In genomic region chr1:38941527-38942019, GRCh38 we compare ENCODE assay signal across 9 cellular contexts. TPM values are rescaled to one million over a fixed set of nuclear protein-coding genes. Genes with fewer than 3 reads are reported as not detected.
A peak's percentile ranks its signal among the peaks of the same experiment; 100 is the strongest.
DNase-seq lines count a peak whose midpoint lies in the region; ATAC-seq, FAIRE-seq and TF ChIP-seq lines count a peak whose summit lies in the region.
"Had no signal": no experiment of that assay in that cellular context is flagged by ENCODE, and none has a peak within 500 bp of the region (broad histone marks: within the 10 kb centered on the region; RNA-seq: fewer than 3 reads in every experiment).

RHBDL2 (minus strand) TSS chr1:38941830; CDS start chr1:38919212, 22,618 bp downstream.

- FAIRE-seq in A549 (lab: Jason Lieb, UNC) = no peak

- TF ChIP-seq RAD21 in A549 (conservative IDR thresholded peaks at IDR 0.05 in 1 of 2, IDR thresholded peaks at IDR 0.05 in 1 of 2) = no peak

- 0 out of 2 replicates have a peak, but pooled peaks cover 4% of the 10 kb centered on the region for H3K79me2 ChIP-seq in PC-3 (ENCODE audit: low read length)

- H3F3A ChIP-seq in PC-3 (ENCODE audit: low read length, unreplicated experiment) = no peaks in the 10 kb centered on the region

- H3K4me1 ChIP-seq in A549 (peaks cover 3% of the 10 kb centered on the region; the same call in 1 of the 3 replicates), PC-3 (ENCODE audit: insufficient read depth, low read length) (peaks cover 4% of the 10 kb centered on the region; the same call in 1 of the 2 replicates), esophagus squamous epithelium (peaks cover 4 to 24% (median 6%) of the 10 kb centered on the region in 3 donors), mucosa of stomach (ENCODE audit: control insufficient read depth, insufficient read depth, low read length) (peaks cover 11% of the 10 kb centered on the region)

- H3K4me2 ChIP-seq in A549 (peak within 1 kb of the TSS; percentile 97), PC-3 (ENCODE audit: low read length) (peak within 1 kb of the TSS; percentile 89)

- POLR2A ChIA-PET in A549 (lab: Yijun Ruan, JAX) (no interaction called here), PC-3 (lab: Charles Lee; ENCODE audit: unreplicated experiment) (interaction anchor here (0.6 kb wide), 1 partner anchor 48 kb away, joined by 3 read pairs; no protein-coding TSS in a partner anchor)

- no peaks in the 10 kb centered on the region for H4K20me1 ChIP-seq in PC-3 (ENCODE audit: low read length)

- no peaks in the 10 kb centered on the region for H3K9me2 ChIP-seq in PC-3 (replicated peaks; ENCODE audit: low read length)

- CTCF ChIA-PET in A549 (lab: Yijun Ruan, JAX) (no interaction called here), PC-3 (lab: Charles Lee) (no interaction called here)

- WGBS in A549 (ENCODE audit: missing lambda C conversion rate) = 9% methylated on average over 6 of the region's 14 CpGs
- 24 to 25% methylated on average over 8 to 14 of the region's 14 CpGs for WGBS in esophagus squamous epithelium, 2 donors

- H3K9ac ChIP-seq in PC-3 (ENCODE audit: low read length) (peak within 1 kb of the TSS; percentile 51), mucosa of stomach (ENCODE audit: low read length) (peak within 1 kb of the TSS; percentile 74)

- intact Hi-C loops in PC-3 (cut with micrococcal nuclease) (no loop called here), esophagus squamous epithelium (cut with DNase I) (no loop called here)

- no TSS peak for BruUV-seq in PC-3 (replicated peaks; lab: Mats Ljungman, UMichigan)

- TF ChIP-seq POLR2A in A549 (IDR thresholded peaks at IDR 0.05; ENCODE audit: low read length) (no peak; the same call in none of the 2 replicates), esophagus squamous epithelium (IDR thresholded peaks at IDR 0.05) (no peak)

- peak; percentile 21 to 35 for DNase-seq in A549 (ENCODE audit: low read depth in 1 of 2, low spot score in 1 of 2)
- peak; percentile 85 for DNase-seq in PC-3
- DNase-seq in esophagus squamous epithelium (lab: John Stamatoyannopoulos, UW) = no peak
- DNase-seq in T-helper 2 cell = no peak
- no peak for DNase-seq in NCI-H526 treated with DMSO at 0.1 percent for 48 hours (lab: John Stamatoyannopoulos, UW)
- DNase-seq in NCI-H146 treated with DMSO at 0.1 percent for 48 hours (lab: John Stamatoyannopoulos, UW; ENCODE audit: unreplicated experiment) = no peak
- DNase-seq: CD8-positive, alpha-beta memory T cell had no signal

- no peak for TF ChIP-seq CTCF in A549 (IDR thresholded peaks at IDR 0.05)
- no peak for TF ChIP-seq CTCF in PC-3 (conservative IDR thresholded peaks at IDR 0.05; ENCODE audit: low read depth, low read length)
- TF ChIP-seq CTCF in esophagus squamous epithelium (IDR thresholded peaks at IDR 0.05) = no peak

- TF ChIP-seq EP300 in A549 (IDR thresholded peaks at IDR 0.05) = no peak

- peak within 1 kb of the TSS; percentile 90 for H2AFZ ChIP-seq in PC-3 (ENCODE audit: low read length)

- H3K27me3 ChIP-seq in PC-3 (ENCODE audit: low read length) = no peaks in the 10 kb centered on the region
- H3K27me3 ChIP-seq in esophagus squamous epithelium = no peaks in the 10 kb centered on the region
- no peaks in the 10 kb centered on the region for H3K27me3 ChIP-seq in mucosa of stomach (ENCODE audit: control insufficient read depth, insufficient read depth, low read length)

- H3K9me3 ChIP-seq in A549 = no peaks in the 10 kb centered on the region
- no peaks in the 10 kb centered on the region for H3K9me3 ChIP-seq in PC-3 (ENCODE audit: low read length)
- no peaks in the 10 kb centered on the region for H3K9me3 ChIP-seq in esophagus squamous epithelium
- no peaks in the 10 kb centered on the region for H3K9me3 ChIP-seq in mucosa of stomach (ENCODE audit: control insufficient read depth, low read length)

- H3K4me3 ChIP-seq in A549 = peak within 1 kb of the TSS; percentile 61
- H3K4me3 ChIP-seq in PC-3 (ENCODE audit: low read length) = peak within 1 kb of the TSS; percentile 81
- peak within 1 kb of the TSS; percentile 53 to 75 (median 60) for H3K4me3 ChIP-seq in esophagus squamous epithelium
- H3K4me3 ChIP-seq in mucosa of stomach (ENCODE audit: low read length) = peak within 1 kb of the TSS; percentile 58

- H3K36me3 ChIP-seq in PC-3 (ENCODE audit: low read depth, low read length) = no peaks in the 10 kb centered on the region
- H3K36me3 ChIP-seq in esophagus squamous epithelium = no peaks in the 10 kb centered on the region
- H3K36me3 ChIP-seq in mucosa of stomach (ENCODE audit: control insufficient read depth, insufficient read depth, low read length) = no peaks in the 10 kb centered on the region

- ATAC-seq in A549 = peak; percentile 84 to 93
- ATAC-seq in PC-3 = peak; percentile 98
- ATAC-seq in GM19395 (IDR thresholded peaks at IDR 0.05; ENCODE audit: unreplicated experiment) = no peak

- H3K27ac ChIP-seq in A549 = peak within 1 kb of the TSS; percentile 79 to 89
- H3K27ac ChIP-seq in PC-3 (ENCODE audit: low read length) = no peak within 1 kb of the TSS
- peak within 1 kb of the TSS; percentile 74 to 88 (median 82) for H3K27ac ChIP-seq in esophagus squamous epithelium

TF ChIP-seq in A549, 52 proteins besides CTCF, POLR2A, EP300 and RAD21:
- TF ChIP-seq JUNB (IDR thresholded peaks at IDR 0.05) = no peak
TF ChIP-seq in A549: peak in this region for 0.

RNA-seq across cellular contexts. Expression of gene RHBDL2, which starts in this region (rescaled TPM):
- 2.5 and 2.6 TPM in 2 replicates for polyA plus RNA-seq in A549 (2011; rRNA removed)
- 1.0 and 1.2 TPM in 2 replicates for polyA plus RNA-seq in A549 (2012; cell fraction: cytosol; rRNA removed)
- 0.49 and 0.50 TPM in 2 replicates for polyA plus RNA-seq in A549 (2012; cell fraction: nucleus; rRNA removed)
- 3.4 to 3.7 TPM (median 3.6 TPM) in 3 replicates for polyA plus RNA-seq in A549 (2017; fragmentation: RNase III; extraction: RNeasy Plus Mini Kit Qiagen cat#74134 plus additional on column Dnase treatment)
- polyA minus RNA-seq in A549 (2011; rRNA and poly(A)+ RNA removed) = 0.24 and 1.1 TPM in 2 replicates
- 3.6 and 10.0 TPM in 2 replicates for total RNA-seq in PC-3 (2014; rRNA removed)
- 10 to 100 TPM; 11.6 to 23.0 (median 17.4) TPM for total RNA-seq in esophagus squamous epithelium
- total RNA-seq: CD8-positive, alpha-beta memory T cell had no signal
- polyA plus RNA-seq: CD8-positive, alpha-beta memory T cell had no signal

Comparison
In these comparisons a context has a peak if more than half of its experiments do, and no peak if none do; other contexts are left out.
1. DNase-seq: peak in A549 (2 of 2) and PC-3 (single experiment); none in esophagus squamous epithelium (single experiment), T-helper 2 cell (0 of 5), NCI-H526 treated with DMSO at 0.1 percent for 48 hours (single experiment) and NCI-H146 treated with DMSO at 0.1 percent for 48 hours (single experiment).
2. Peak in every context shown above with its lines, with median percentiles within 50 percentile points of each other: H3K4me3 ChIP-seq.